8 cellular contexts compared by ENCODE assay signal in genomic region chr5:159310492-159310891, GRCh38. TPM values are rescaled to one million over a fixed set of nuclear protein-coding genes. Genes with fewer than 3 reads are reported as not detected.
A peak's percentile ranks its signal among the peaks of the same experiment; 100 is the strongest.
DNase-seq lines count a peak whose midpoint lies in the region; ATAC-seq and TF ChIP-seq lines count a peak whose summit lies in the region.

No MANE protein-coding gene starts in this region.

- no peaks in the 10 kb centered on the region for H3K36me3 Mint-ChIP-seq in activated naive CD8-positive, alpha-beta T cell treated with anti-CD3 and anti-CD28 coated beads for 36 hours
- no peaks in the 10 kb centered on the region for H3K36me3 Mint-ChIP-seq in type B pancreatic cell
- no peaks in the 10 kb centered on the region for H3K36me3 Mint-ChIP-seq in activated T-helper 2 cell treated with anti-CD3 and anti-CD28 coated beads, Interferon-gamma antibody, Interleukin-2, Interleukin-4, amounts not matched to agents 10 μg/mL and 5 μg/mL and 100 μg/mL, durations not matched to agents 14 hours and 24 hours and 36 hours (ENCODE audit: low read depth)

- no peaks in the 10 kb centered on the region for H4K20me1 ChIP-seq in MM.1S (ENCODE audit: insufficient read depth, low read length)

- H3K9ac ChIP-seq in MM.1S (ENCODE audit: low read length), result peak overlapping the region; percentile 21; the same call in 1 of the 2 replicates

- peak; percentile 39 for DNase-seq in COLO668 (lab: John Stamatoyannopoulos, UW; ENCODE audit: unreplicated experiment)
- DNase-seq in MM.1S, result peak; percentile 70
- DNase-seq in activated naive CD8-positive, alpha-beta T cell treated with anti-CD3 and anti-CD28 coated beads for 36 hours, result peak; percentile 33
- DNase-seq in left lung, result peak; percentile 75 to 86
- no peak for DNase-seq in type B pancreatic cell (ENCODE audit: extremely low spot score, unreplicated experiment)
- DNase-seq in NCI-H1930 (lab: John Stamatoyannopoulos, UW), result no peak
- DNase-seq in activated T-helper 2 cell treated with anti-CD3 and anti-CD28 coated beads, Interferon-gamma antibody, Interleukin-2, Interleukin-4, amounts not matched to agents 10 μg/mL and 5 μg/mL and 100 μg/mL, durations not matched to agents 14 hours and 24 hours and 36 hours (ENCODE audit: low spot score), result no peak

- H3K4me1 Mint-ChIP-seq in activated naive CD8-positive, alpha-beta T cell treated with anti-CD3 and anti-CD28 coated beads for 36 hours, result peaks cover 3% of the 10 kb centered on the region
- H3K4me1 Mint-ChIP-seq in type B pancreatic cell (ENCODE audit: unreplicated experiment), result peaks cover 6% of the 10 kb centered on the region
- peaks cover 2% of the 10 kb centered on the region for H3K4me1 Mint-ChIP-seq in activated T-helper 2 cell treated with anti-CD3 and anti-CD28 coated beads, Interferon-gamma antibody, Interleukin-2, Interleukin-4, amounts not matched to agents 10 μg/mL and 5 μg/mL and 100 μg/mL, durations not matched to agents 14 hours and 24 hours and 36 hours (ENCODE audit: low read depth)

- no peaks in the 10 kb centered on the region for H3K9me2 ChIP-seq in MM.1S (replicated peaks; ENCODE audit: insufficient read depth, low read length)

- peak overlapping the region; percentile 68 for H2AFZ ChIP-seq in MM.1S (ENCODE audit: low read length)

- no peaks in the 10 kb centered on the region for H3K36me3 ChIP-seq in MM.1S (replicated peaks; ENCODE audit: insufficient read depth, low read length)
- no peaks in the 10 kb centered on the region for H3K36me3 ChIP-seq in left lung

- no peaks in the 10 kb centered on the region for H3F3A ChIP-seq in MM.1S (ENCODE audit: insufficient read depth, low read length)

- intact Hi-C loops in left lung (cut with DNase I), result no loop called here
- intact Hi-C loops in activated T-helper 2 cell treated with anti-CD3 and anti-CD28 coated beads, Interferon-gamma antibody, Interleukin-2, Interleukin-4, amounts not matched to agents 10 μg/mL and 5 μg/mL and 100 μg/mL, durations not matched to agents 14 hours and 24 hours and 36 hours (cut with micrococcal nuclease), result no loop called here

- H3K4me2 ChIP-seq in MM.1S (ENCODE audit: low read depth, low read length), result peak overlapping the region; percentile 66

- H3K4me3 Mint-ChIP-seq in activated naive CD8-positive, alpha-beta T cell treated with anti-CD3 and anti-CD28 coated beads for 36 hours, result peak overlapping the region; percentile 42
- peak overlapping the region; percentile 70 for H3K4me3 Mint-ChIP-seq in type B pancreatic cell
- H3K4me3 Mint-ChIP-seq in activated T-helper 2 cell treated with anti-CD3 and anti-CD28 coated beads, Interferon-gamma antibody, Interleukin-2, Interleukin-4, amounts not matched to agents 10 μg/mL and 5 μg/mL and 100 μg/mL, durations not matched to agents 14 hours and 24 hours and 36 hours (ENCODE audit: low read depth), result no peak overlapping the region

- no peaks in the 10 kb centered on the region for H3K9me3 Mint-ChIP-seq in activated naive CD8-positive, alpha-beta T cell treated with anti-CD3 and anti-CD28 coated beads for 36 hours
- H3K9me3 Mint-ChIP-seq in type B pancreatic cell, result no peaks in the 10 kb centered on the region
- H3K9me3 Mint-ChIP-seq in activated T-helper 2 cell treated with anti-CD3 and anti-CD28 coated beads, Interferon-gamma antibody, Interleukin-2, Interleukin-4, amounts not matched to agents 10 μg/mL and 5 μg/mL and 100 μg/mL, durations not matched to agents 14 hours and 24 hours and 36 hours, result no peaks in the 10 kb centered on the region

- peaks cover 7% of the 10 kb centered on the region; the same call in 1 of the 2 replicates for H3K4me1 ChIP-seq in MM.1S (ENCODE audit: low read length)
- peaks cover 0 to 5% of the 10 kb centered on the region in 2 donors for H3K4me1 ChIP-seq in left lung

- H3K79me2 ChIP-seq in MM.1S (ENCODE audit: low read length), result no peaks in the 10 kb centered on the region

- H3K9me3 ChIP-seq in MM.1S (replicated peaks; ENCODE audit: insufficient read depth, low read length) (no peaks in the 10 kb centered on the region), left lung (no peaks in the 10 kb centered on the region)

- H3K27ac ChIP-seq in MM.1S (ENCODE audit: low read length) (no peak overlapping the region), left lung (peak overlapping the region; percentile 35 to 42)

- H3K27ac Mint-ChIP-seq in activated naive CD8-positive, alpha-beta T cell treated with anti-CD3 and anti-CD28 coated beads for 36 hours, result no peak overlapping the region
- no peak overlapping the region for H3K27ac Mint-ChIP-seq in type B pancreatic cell
- no peak overlapping the region for H3K27ac Mint-ChIP-seq in activated T-helper 2 cell treated with anti-CD3 and anti-CD28 coated beads, Interferon-gamma antibody, Interleukin-2, Interleukin-4, amounts not matched to agents 10 μg/mL and 5 μg/mL and 100 μg/mL, durations not matched to agents 14 hours and 24 hours and 36 hours

- ATAC-seq in left lung (peak; percentile 97), HG02970 (IDR thresholded peaks at IDR 0.05; ENCODE audit: low FRiP score, unreplicated experiment) (no peak)

- H3K4me3 ChIP-seq in MM.1S (ENCODE audit: low read length), result peak overlapping the region; percentile 57
- peak overlapping the region in 1 of 2 donors; percentile 7 for H3K4me3 ChIP-seq in left lung

- H3K27me3 ChIP-seq in MM.1S (replicated peaks; ENCODE audit: insufficient read depth, low read length), result no peaks in the 10 kb centered on the region
- H3K27me3 ChIP-seq in left lung, result peaks cover 7 to 40% of the 10 kb centered on the region in 2 donors

- no peak for TF ChIP-seq CTCF in MM.1S (IDR thresholded peaks at IDR 0.05; ENCODE audit: low read length)
- no peak for TF ChIP-seq CTCF in left lung (IDR thresholded peaks at IDR 0.05)
- no peak for TF ChIP-seq CTCF in type B pancreatic cell (conservative IDR thresholded peaks at IDR 0.05)

- peaks cover 39% of the 10 kb centered on the region for H3K27me3 Mint-ChIP-seq in activated naive CD8-positive, alpha-beta T cell treated with anti-CD3 and anti-CD28 coated beads for 36 hours
- H3K27me3 Mint-ChIP-seq in type B pancreatic cell, result peaks cover 79% of the 10 kb centered on the region
- peaks cover 56% of the 10 kb centered on the region for H3K27me3 Mint-ChIP-seq in activated T-helper 2 cell treated with anti-CD3 and anti-CD28 coated beads, Interferon-gamma antibody, Interleukin-2, Interleukin-4, amounts not matched to agents 10 μg/mL and 5 μg/mL and 100 μg/mL, durations not matched to agents 14 hours and 24 hours and 36 hours (ENCODE audit: low read depth)

RNA-seq across cellular contexts. Expression of gene IL12B, which starts 19.8 kb away (rescaled TPM):
- not detected for total RNA-seq in activated naive CD8-positive, alpha-beta T cell treated with anti-CD3 and anti-CD28 coated beads for 36 hours
- total RNA-seq in left lung (not detected), type B pancreatic cell (ENCODE audit: low replicate concordance) (not detected in 2 replicates)
- total RNA-seq in activated T-helper 2 cell treated with anti-CD3 and anti-CD28 coated beads, Interferon-gamma antibody, Interleukin-2, Interleukin-4, amounts not matched to agents 10 μg/mL and 5 μg/mL and 100 μg/mL, durations not matched to agents 14 hours and 24 hours and 36 hours, result not detected in 2 replicates

RNA-seq across cellular contexts. Expression of gene UBLCP1, which starts 47.4 kb away (rescaled TPM):
- 10 to 100 TPM; 40.4 to 42.3 TPM for total RNA-seq in activated naive CD8-positive, alpha-beta T cell treated with anti-CD3 and anti-CD28 coated beads for 36 hours
- total RNA-seq in left lung (10 to 100 TPM; 29.9 to 32.5 TPM), type B pancreatic cell (ENCODE audit: low replicate concordance) (20.5 and 29.4 TPM in 2 replicates)
- total RNA-seq in activated T-helper 2 cell treated with anti-CD3 and anti-CD28 coated beads, Interferon-gamma antibody, Interleukin-2, Interleukin-4, amounts not matched to agents 10 μg/mL and 5 μg/mL and 100 μg/mL, durations not matched to agents 14 hours and 24 hours and 36 hours, result 25.2 and 26.7 TPM in 2 replicates

Comparison
In these comparisons a context has a peak if more than half of its experiments do, and no peak if none do; other contexts are left out.
1. DNase-seq: peak in COLO668 (single experiment), MM.1S (single experiment), activated naive CD8-positive, alpha-beta T cell treated with anti-CD3 and anti-CD28 coated beads for 36 hours (single experiment) and left lung (2 of 2); none in type B pancreatic cell (single experiment), NCI-H1930 (0 of 2) and activated T-helper 2 cell treated with anti-CD3 and anti-CD28 coated beads, Interferon-gamma antibody, Interleukin-2, Interleukin-4, amounts not matched to agents 10 μg/mL and 5 μg/mL and 100 μg/mL, durations not matched to agents 14 hours and 24 hours and 36 hours (single experiment).